ENCODE assay signal across 16 cellular contexts in genomic region chr2:113061896-113062770, GRCh38. TPM values are rescaled to one million over a fixed set of nuclear protein-coding genes. Genes with fewer than 3 reads are reported as not detected.
A peak's percentile ranks its signal among the peaks of the same experiment; 100 is the strongest.
DNase-seq lines count a peak whose midpoint lies in the region; ATAC-seq and TF ChIP-seq lines count a peak whose summit lies in the region.
"Had no signal": no experiment of that assay in that cellular context is flagged by ENCODE, and none has a peak within 500 bp of the region (broad histone marks: within the 10 kb centered on the region; RNA-seq: fewer than 3 reads in every experiment).

No MANE protein-coding gene starts in this region.

- peak; percentile 13 for DNase-seq in activated CD8-positive, alpha-beta T cell treated with anti-CD3 and anti-CD28 coated beads, Interleukin-2, amount 10 ng/mL, durations not matched to agents 7 days and 5 days
- DNase-seq in activated CD8-positive, alpha-beta T cell treated with anti-CD3 and anti-CD28 coated beads for 36 hours = no peak
- DNase-seq in iPS-NIHi7 (ENCODE audit: extremely low spot score) (peak; percentile 4), osteocyte (ENCODE audit: extremely low spot score, unreplicated experiment) (peak; percentile 69), GOT3 (lab: John Stamatoyannopoulos, UW) (no peak), SKM-1 (lab: John Stamatoyannopoulos, UW; ENCODE audit: unreplicated experiment) (no peak), NCI-H1436 treated with DMSO at 0.1 percent for 48 hours (lab: John Stamatoyannopoulos, UW) (no peak)
- DNase-seq: CD8-positive, alpha-beta T cell; DMS53; GF-D8; HCEC 1CT; HFFc6 had no signal

- H3K27me3 Mint-ChIP-seq in activated CD8-positive, alpha-beta T cell treated with anti-CD3 and anti-CD28 coated beads, Interleukin-2, amount 10 ng/mL, durations not matched to agents 7 days and 5 days (ENCODE audit: low read depth) = peaks cover 2% of the 10 kb centered on the region
- peaks cover 3% of the 10 kb centered on the region for H3K27me3 Mint-ChIP-seq in activated CD8-positive, alpha-beta T cell treated with anti-CD3 and anti-CD28 coated beads for 36 hours
- peaks cover 34% of the 10 kb centered on the region for H3K27me3 Mint-ChIP-seq in osteocyte (ENCODE audit: unreplicated experiment)

- H3K27ac Mint-ChIP-seq in activated CD8-positive, alpha-beta T cell treated with anti-CD3 and anti-CD28 coated beads, Interleukin-2, amount 10 ng/mL, durations not matched to agents 7 days and 5 days = no peak overlapping the region
- H3K27ac Mint-ChIP-seq in activated CD8-positive, alpha-beta T cell treated with anti-CD3 and anti-CD28 coated beads for 36 hours = no peak overlapping the region
- H3K27ac Mint-ChIP-seq in osteocyte (ENCODE audit: unreplicated experiment) = no peak overlapping the region
- H3K27ac Mint-ChIP-seq: CD14-positive monocyte; CD8-positive, alpha-beta T cell; HFFc6 had no signal

- no peak overlapping the region for H3K4me3 Mint-ChIP-seq in activated CD8-positive, alpha-beta T cell treated with anti-CD3 and anti-CD28 coated beads, Interleukin-2, amount 10 ng/mL, durations not matched to agents 7 days and 5 days
- H3K4me3 Mint-ChIP-seq in activated CD8-positive, alpha-beta T cell treated with anti-CD3 and anti-CD28 coated beads for 36 hours = no peak overlapping the region
- no peak overlapping the region for H3K4me3 Mint-ChIP-seq in osteocyte (ENCODE audit: unreplicated experiment)
- H3K4me3 Mint-ChIP-seq: CD14-positive monocyte; CD8-positive, alpha-beta T cell; HFFc6 had no signal

- H3K4me1 Mint-ChIP-seq in activated CD8-positive, alpha-beta T cell treated with anti-CD3 and anti-CD28 coated beads, Interleukin-2, amount 10 ng/mL, durations not matched to agents 7 days and 5 days (ENCODE audit: low read depth) = no peaks in the 10 kb centered on the region
- no peaks in the 10 kb centered on the region for H3K4me1 Mint-ChIP-seq in activated CD8-positive, alpha-beta T cell treated with anti-CD3 and anti-CD28 coated beads for 36 hours (ENCODE audit: low read depth)
- no peaks in the 10 kb centered on the region for H3K4me1 Mint-ChIP-seq in osteocyte (ENCODE audit: unreplicated experiment)
- H3K4me1 Mint-ChIP-seq: CD14-positive monocyte had no signal

- intact Hi-C loops in activated CD8-positive, alpha-beta T cell treated with anti-CD3 and anti-CD28 coated beads for 36 hours (cut with micrococcal nuclease) = no loop called here

- CTCF ChIA-PET in activated CD8-positive, alpha-beta T cell treated with anti-CD3 and anti-CD28 coated beads, Interleukin-2, amount 10 ng/mL, durations not matched to agents 7 days and 5 days (lab: Charles Lee) = interaction anchor here (1.0 kb wide), 1 partner anchor 18 kb away, joined by 4 read pairs; no protein-coding TSS in a partner anchor
- CTCF ChIA-PET in activated CD8-positive, alpha-beta T cell treated with anti-CD3 and anti-CD28 coated beads for 36 hours (lab: Charles Lee) = interaction anchor here (1.0 to 1.1 kb wide), 2 partner anchors 18 to 308 kb away, joined by 3 to 4 read pairs; no protein-coding TSS in a partner anchor

- no peak for ATAC-seq in activated CD8-positive, alpha-beta T cell treated with anti-CD3 and anti-CD28 coated beads, Interleukin-2, amount 10 ng/mL, durations not matched to agents 7 days and 5 days
- ATAC-seq in activated CD8-positive, alpha-beta T cell treated with anti-CD3 and anti-CD28 coated beads for 36 hours = no peak
- ATAC-seq: CD8-positive, alpha-beta T cell; HepG2 had no signal

- no peaks in the 10 kb centered on the region for H3K36me3 Mint-ChIP-seq in activated CD8-positive, alpha-beta T cell treated with anti-CD3 and anti-CD28 coated beads, Interleukin-2, amount 10 ng/mL, durations not matched to agents 7 days and 5 days (ENCODE audit: low read depth)
- H3K36me3 Mint-ChIP-seq in activated CD8-positive, alpha-beta T cell treated with anti-CD3 and anti-CD28 coated beads for 36 hours (ENCODE audit: low read depth) = no peaks in the 10 kb centered on the region
- no peaks in the 10 kb centered on the region for H3K36me3 Mint-ChIP-seq in osteocyte (ENCODE audit: unreplicated experiment)
- H3K36me3 Mint-ChIP-seq: CD14-positive monocyte; CD8-positive, alpha-beta T cell had no signal

- POLR2A ChIA-PET in activated CD8-positive, alpha-beta T cell treated with anti-CD3 and anti-CD28 coated beads, Interleukin-2, amount 10 ng/mL, durations not matched to agents 7 days and 5 days (lab: Charles Lee) = no interaction called here
- POLR2A ChIA-PET in activated CD8-positive, alpha-beta T cell treated with anti-CD3 and anti-CD28 coated beads for 36 hours (lab: Charles Lee) = no interaction called here

- TF ChIP-seq CTCF in activated CD8-positive, alpha-beta T cell treated with anti-CD3 and anti-CD28 coated beads for 36 hours (IDR thresholded peaks at IDR 0.05) = no peak
- TF ChIP-seq CTCF in osteocyte (IDR thresholded peaks at IDR 0.05) = no peak

- no peaks in the 10 kb centered on the region for H3K9me3 Mint-ChIP-seq in activated CD8-positive, alpha-beta T cell treated with anti-CD3 and anti-CD28 coated beads, Interleukin-2, amount 10 ng/mL, durations not matched to agents 7 days and 5 days (ENCODE audit: insufficient read depth)
- H3K9me3 Mint-ChIP-seq in activated CD8-positive, alpha-beta T cell treated with anti-CD3 and anti-CD28 coated beads for 36 hours = no peaks in the 10 kb centered on the region
- peaks cover 3% of the 10 kb centered on the region for H3K9me3 Mint-ChIP-seq in osteocyte (ENCODE audit: unreplicated experiment)
- H3K9me3 Mint-ChIP-seq: CD8-positive, alpha-beta T cell had no signal

RNA-seq across cellular contexts. Expression of gene IL36RN, which starts 3.1 kb away (rescaled TPM):
- not detected for total RNA-seq in activated CD8-positive, alpha-beta T cell treated with anti-CD3 and anti-CD28 coated beads, Interleukin-2, amount 10 ng/mL, durations not matched to agents 7 days and 5 days
- not detected for total RNA-seq in activated CD8-positive, alpha-beta T cell treated with anti-CD3 and anti-CD28 coated beads for 36 hours
- not detected in 2 replicates for total RNA-seq in osteocyte
- total RNA-seq: A673; CD8-positive, alpha-beta T cell; H4; HepG2; HFFc6 had no signal

RNA-seq across cellular contexts. Expression of gene IL1F10, which starts 5.6 kb away (rescaled TPM):
- not detected for total RNA-seq in activated CD8-positive, alpha-beta T cell treated with anti-CD3 and anti-CD28 coated beads, Interleukin-2, amount 10 ng/mL, durations not matched to agents 7 days and 5 days
- total RNA-seq in activated CD8-positive, alpha-beta T cell treated with anti-CD3 and anti-CD28 coated beads for 36 hours = not detected
- total RNA-seq in osteocyte = not detected in 2 replicates
- total RNA-seq: A673; CD8-positive, alpha-beta T cell; H4; HepG2; HFFc6 had no signal

RNA-seq across cellular contexts. Expression of gene IL36B, which starts 9.5 kb away (rescaled TPM):
- not detected for total RNA-seq in activated CD8-positive, alpha-beta T cell treated with anti-CD3 and anti-CD28 coated beads, Interleukin-2, amount 10 ng/mL, durations not matched to agents 7 days and 5 days
- total RNA-seq in activated CD8-positive, alpha-beta T cell treated with anti-CD3 and anti-CD28 coated beads for 36 hours = not detected
- total RNA-seq in osteocyte = not detected in 2 replicates
- total RNA-seq: A673; CD8-positive, alpha-beta T cell; H4; HepG2; HFFc6 had no signal

RNA-seq across cellular contexts. Expression of gene IL36A, which starts 56.9 kb away (rescaled TPM):
- total RNA-seq in activated CD8-positive, alpha-beta T cell treated with anti-CD3 and anti-CD28 coated beads, Interleukin-2, amount 10 ng/mL, durations not matched to agents 7 days and 5 days = under 1 TPM; 0.29 to 0.53 TPM
- not detected for total RNA-seq in activated CD8-positive, alpha-beta T cell treated with anti-CD3 and anti-CD28 coated beads for 36 hours
- not detected in 2 replicates for total RNA-seq in osteocyte
- total RNA-seq: A673, H4, HepG2, HFFc6 had no signal

Comparison
In these comparisons a context has a peak if more than half of its experiments do, and no peak if none do; other contexts are left out.
1. DNase-seq: peak in activated CD8-positive, alpha-beta T cell treated with anti-CD3 and anti-CD28 coated beads, Interleukin-2, amount 10 ng/mL, durations not matched to agents 7 days and 5 days (single experiment), iPS-NIHi7 (single experiment) and osteocyte (single experiment); none in activated CD8-positive, alpha-beta T cell treated with anti-CD3 and anti-CD28 coated beads for 36 hours (single experiment), GOT3 (single experiment), SKM-1 (single experiment) and NCI-H1436 treated with DMSO at 0.1 percent for 48 hours (single experiment).